In genomic region chr1:160438320-160438918, GRCh38 we compare ENCODE assay signal across 11 cellular contexts. TPM values are rescaled to one million over a fixed set of nuclear protein-coding genes. Genes with fewer than 3 reads are reported as not detected.
DNase-seq lines count a peak whose midpoint lies in the region; FAIRE-seq and TF ChIP-seq lines count a peak whose summit lies in the region.
"Had no signal": no experiment of that assay in that cellular context is flagged by ENCODE, and none has a peak within 500 bp of the region (broad histone marks: within the 10 kb centered on the region; RNA-seq: fewer than 3 reads in every experiment).

No MANE protein-coding gene starts in this region.

- no peaks in the 10 kb centered on the region for H3K9me2 ChIP-seq in PC-9 (ENCODE audit: insufficient read depth)

- H3K27ac ChIP-seq in PC-9 (no peak overlapping the region), esophagus muscularis mucosa (replicated peaks in 1 of 4) (no peak overlapping the region), transverse colon (peak overlapping the region in 3 of 4 donors; percentile 41 to 53 (median 51))
- H3K27ac ChIP-seq: RWPE1 had no signal

- peak overlapping the region; percentile 10; the same call in 1 of the 2 replicates for H3K4me2 ChIP-seq in PC-9

- in situ Hi-C loops in transverse colon (cut with MboI; ENCODE audit: low pct_ligation_motif_present in 1 of 4, low pct_unique_long_range_greater_than_20kb in 1 of 4, low sequenced_read_pairs in 3 of 4) = loop anchor here in 2 of 4 donors (10.0 to 25.0 kb wide), 2 partner anchors 106 to 174 kb away; no protein-coding TSS in a partner anchor

- DNase-seq in activated naive CD4-positive, alpha-beta T cell treated with Interleukin-2 at 50 U/mL for 16 hours = no peak
- no peak for DNase-seq in PC-9
- DNase-seq in esophagus muscularis mucosa (ENCODE audit: extremely low spot score) = peak; percentile 45
- DNase-seq in transverse colon = no peak
- DNase-seq in HTR-8/SVneo (ENCODE audit: insufficient read length, low spot score) = no peak
- DNase-seq in H54 (ENCODE audit: insufficient read length, low spot score) = no peak
- no peak for DNase-seq in ureter (ENCODE audit: low spot score)
- DNase-seq: NCI-H1092 had no signal

- TF ChIP-seq CTCF in PC-9 (conservative IDR thresholded peaks at IDR 0.05) (no peak), esophagus muscularis mucosa (IDR thresholded peaks at IDR 0.05) (no peak), transverse colon (IDR thresholded peaks at IDR 0.05) (no peak)

- CTCF ChIA-PET in PC-9 (lab: Charles Lee) = no interaction called here

- no peaks in the 10 kb centered on the region for H3K27me3 Mint-ChIP-seq in activated naive CD4-positive, alpha-beta T cell treated with anti-CD3 and anti-CD28 coated beads, Interleukin-2, amount 50 U/mL, for 24 hours

- H3K9me3 ChIP-seq in PC-9 (ENCODE audit: insufficient read depth, low read depth) (no peaks in the 10 kb centered on the region), esophagus muscularis mucosa (no peaks in the 10 kb centered on the region), transverse colon (no peaks in the 10 kb centered on the region)

- no peaks in the 10 kb centered on the region for H4K20me1 ChIP-seq in PC-9 (ENCODE audit: insufficient read depth)

- no peaks in the 10 kb centered on the region for H3K79me2 ChIP-seq in PC-9 (ENCODE audit: low read depth)

- FAIRE-seq in HTR-8/SVneo (lab: Jason Lieb, UNC) (no peak), H54 (lab: Jason Lieb, UNC) (no peak)

- 82% methylated on average over 4 of the region's 4 CpGs for WGBS in esophagus muscularis mucosa
- 74 to 88% methylated on average over 4 of the region's 4 CpGs for WGBS in transverse colon (ENCODE audit: low coverage in 1 of 2), 2 donors

- no peak overlapping the region for H3K4me3 ChIP-seq in PC-9
- H3K4me3 ChIP-seq in esophagus muscularis mucosa = no peak overlapping the region
- no peak overlapping the region for H3K4me3 ChIP-seq in transverse colon

- no peak overlapping the region for H2AFZ ChIP-seq in PC-9

- TF ChIP-seq POLR2A in esophagus muscularis mucosa (IDR thresholded peaks at IDR 0.05; ENCODE audit: low read depth) (no peak), transverse colon (IDR thresholded peaks at IDR 0.05) (no peak), H54 (IDR thresholded peaks at IDR 0.05; ENCODE audit: low read depth, low read length) (no peak)

- no TSS peak for BruUV-seq in PC-9 (replicated peaks; lab: Mats Ljungman, UMichigan)

- H3K4me3 Mint-ChIP-seq in activated naive CD4-positive, alpha-beta T cell treated with anti-CD3 and anti-CD28 coated beads, Interleukin-2, amount 50 U/mL, for 24 hours = peak overlapping the region; percentile 75
- H3K4me3 Mint-ChIP-seq: neural crest cell had no signal

- H3K36me3 Mint-ChIP-seq in activated naive CD4-positive, alpha-beta T cell treated with anti-CD3 and anti-CD28 coated beads, Interleukin-2, amount 50 U/mL, for 24 hours = peaks cover 8% of the 10 kb centered on the region

- peaks cover 21% of the 10 kb centered on the region for H3K27me3 ChIP-seq in PC-9 (ENCODE audit: insufficient read depth, low read depth)
- H3K27me3 ChIP-seq in esophagus muscularis mucosa = no peaks in the 10 kb centered on the region
- no peaks in the 10 kb centered on the region for H3K27me3 ChIP-seq in transverse colon

- peaks cover 64% of the 10 kb centered on the region for H3K4me1 Mint-ChIP-seq in activated naive CD4-positive, alpha-beta T cell treated with anti-CD3 and anti-CD28 coated beads, Interleukin-2, amount 50 U/mL, for 24 hours
- H3K4me1 Mint-ChIP-seq: neural crest cell had no signal

- intact Hi-C loops in PC-9 (cut with micrococcal nuclease; ENCODE audit: unreplicated experiment) (no loop called here), esophagus muscularis mucosa (cut with DNase I) (loop anchor here (10.0 kb wide), 1 partner anchor 166 kb away; no protein-coding TSS in a partner anchor), transverse colon (cut with DNase I; ENCODE audit: low total_unique reads) (no loop called here)

- no peaks in the 10 kb centered on the region for H3K4me1 ChIP-seq in PC-9 (replicated peaks; ENCODE audit: insufficient read depth)
- H3K4me1 ChIP-seq in esophagus muscularis mucosa = no peaks in the 10 kb centered on the region
- H3K4me1 ChIP-seq in transverse colon = peaks cover 0 to 7% (median 0%) of the 10 kb centered on the region in 4 donors

- POLR2A ChIA-PET in PC-9 (lab: Charles Lee; ENCODE audit: unreplicated experiment) = interaction anchor here (0.5 kb wide), 1 partner anchor 27 kb away, joined by 27 read pairs; no protein-coding TSS in a partner anchor

- no peaks in the 10 kb centered on the region for H3F3A ChIP-seq in PC-9 (ENCODE audit: insufficient read depth, low read depth)

- peaks cover 19% of the 10 kb centered on the region for H3K9me3 Mint-ChIP-seq in activated naive CD4-positive, alpha-beta T cell treated with anti-CD3 and anti-CD28 coated beads, Interleukin-2, amount 50 U/mL, for 24 hours

- no peak for TF ChIP-seq EP300 in esophagus muscularis mucosa (IDR thresholded peaks at IDR 0.05)
- TF ChIP-seq EP300 in transverse colon (IDR thresholded peaks at IDR 0.05; ENCODE audit: low read depth) = no peak

- no peaks in the 10 kb centered on the region for H3K36me3 ChIP-seq in PC-9 (ENCODE audit: low read depth)
- no peaks in the 10 kb centered on the region for H3K36me3 ChIP-seq in esophagus muscularis mucosa
- H3K36me3 ChIP-seq in transverse colon = no peaks in the 10 kb centered on the region

- H3K27ac Mint-ChIP-seq in activated naive CD4-positive, alpha-beta T cell treated with anti-CD3 and anti-CD28 coated beads, Interleukin-2, amount 50 U/mL, for 24 hours = peak overlapping the region; percentile 89

RNA-seq across cellular contexts. Expression of gene VANGL2, which starts 38.1 kb away (rescaled TPM):
- 11.5 and 12.4 TPM in 2 replicates for total RNA-seq in PC-9 (2021)
- total RNA-seq in esophagus muscularis mucosa = 1 to 10 TPM; 1.2 to 5.8 (median 3.7) TPM
- total RNA-seq in transverse colon = 1 to 10 TPM in 3 of 4 donors, under 1 TPM in 1; 0.20 to 3.7 (median 2.7) TPM
- 12.7 TPM for total RNA-seq in ureter

Comparison
In these comparisons a context has a peak if more than half of its experiments do, and no peak if none do; other contexts are left out.
1. H3K27ac ChIP-seq: peak in transverse colon (3 of 4); none in PC-9 (single experiment) and esophagus muscularis mucosa (0 of 4).